In genomic region chr12:131872154-131873046, GRCh38 we compare ENCODE assay signal across 10 cellular contexts.
A peak's percentile ranks its signal among the peaks of the same experiment; 100 is the strongest.
DNase-seq lines count a peak whose midpoint lies in the region; ATAC-seq lines count a peak whose summit lies in the region.
"Had no signal": no experiment of that assay in that cellular context is flagged by ENCODE, and none has a peak within 500 bp of the region (broad histone marks: within the 10 kb centered on the region; RNA-seq: fewer than 3 reads in every experiment).

No MANE protein-coding gene starts in this region.

- no peak overlapping the region for H3K4me3 Mint-ChIP-seq in activated naive CD4-positive, alpha-beta T cell treated with anti-CD3 and anti-CD28 coated beads, Interleukin-2, amount 10 ng/mL, durations not matched to agents 7 days and 5 days
- H3K4me3 Mint-ChIP-seq: activated naive CD8-positive, alpha-beta T cell treated with anti-CD3 and anti-CD28 coated beads, Interleukin-2, amount 50 U/mL, for 24 hours; neural crest cell had no signal

- peaks cover 16% of the 10 kb centered on the region for H3K4me1 ChIP-seq in adipocyte (ENCODE audit: control insufficient read depth, insufficient read depth, low read length)

- H3K36me3 Mint-ChIP-seq in activated naive CD4-positive, alpha-beta T cell treated with anti-CD3 and anti-CD28 coated beads, Interleukin-2, amount 10 ng/mL, durations not matched to agents 7 days and 5 days: no peaks in the 10 kb centered on the region

- DNase-seq in AG20443 (ENCODE audit: low spot score): peak; percentile 90
- peak; percentile 83 for DNase-seq in HK-2 (ENCODE audit: unreplicated experiment)
- DNase-seq in adipocyte (ENCODE audit: low read depth): peak; percentile 79
- DNase-seq in iris pigment epithelial cell (ENCODE audit: low read depth): peak; percentile 68
- no peak for DNase-seq in NCI-H2227 (lab: John Stamatoyannopoulos, UW; ENCODE audit: unreplicated experiment)
- no peak for DNase-seq in activated naive CD4-positive, alpha-beta T cell treated with anti-CD3 and anti-CD28 coated beads, Interleukin-2, amount 10 ng/mL, durations not matched to agents 7 days and 5 days
- DNase-seq in NCI-H146 (lab: John Stamatoyannopoulos, UW): no peak
- DNase-seq: activated naive CD8-positive, alpha-beta T cell treated with anti-CD3 and anti-CD28 coated beads, Interleukin-2, amount 50 U/mL, for 24 hours had no signal

- no peak overlapping the region for H3K4me3 ChIP-seq in adipocyte (ENCODE audit: low read length)

- no peak overlapping the region for H3K27ac Mint-ChIP-seq in activated naive CD4-positive, alpha-beta T cell treated with anti-CD3 and anti-CD28 coated beads, Interleukin-2, amount 10 ng/mL, durations not matched to agents 7 days and 5 days
- H3K27ac Mint-ChIP-seq: activated naive CD8-positive, alpha-beta T cell treated with anti-CD3 and anti-CD28 coated beads, Interleukin-2, amount 50 U/mL, for 24 hours had no signal

- H3K9me3 Mint-ChIP-seq in activated naive CD4-positive, alpha-beta T cell treated with anti-CD3 and anti-CD28 coated beads, Interleukin-2, amount 10 ng/mL, durations not matched to agents 7 days and 5 days: peaks cover 7% of the 10 kb centered on the region
- H3K9me3 Mint-ChIP-seq: activated naive CD8-positive, alpha-beta T cell treated with anti-CD3 and anti-CD28 coated beads, Interleukin-2, amount 50 U/mL, for 24 hours had no signal

- H3K27me3 Mint-ChIP-seq in activated naive CD4-positive, alpha-beta T cell treated with anti-CD3 and anti-CD28 coated beads, Interleukin-2, amount 10 ng/mL, durations not matched to agents 7 days and 5 days: peaks cover 11% of the 10 kb centered on the region
- H3K27me3 Mint-ChIP-seq: activated naive CD8-positive, alpha-beta T cell treated with anti-CD3 and anti-CD28 coated beads, Interleukin-2, amount 50 U/mL, for 24 hours had no signal

- H3K9me3 ChIP-seq in adipocyte (ENCODE audit: control insufficient read depth, low read length): no peaks in the 10 kb centered on the region

- peaks cover 6% of the 10 kb centered on the region for H3K27me3 ChIP-seq in adipocyte (replicated peaks; ENCODE audit: control insufficient read depth, insufficient read depth, low read length)

- no peaks in the 10 kb centered on the region for H3K36me3 ChIP-seq in adipocyte (ENCODE audit: control insufficient read depth, insufficient read depth, low read length, severe bottlenecking)

- no peak for ATAC-seq in HG03108 (IDR thresholded peaks at IDR 0.05; ENCODE audit: unreplicated experiment)
- ATAC-seq: activated naive CD8-positive, alpha-beta T cell treated with anti-CD3 and anti-CD28 coated beads, Interleukin-2, amount 50 U/mL, for 24 hours had no signal

- no peaks in the 10 kb centered on the region for H3K4me1 Mint-ChIP-seq in activated naive CD4-positive, alpha-beta T cell treated with anti-CD3 and anti-CD28 coated beads, Interleukin-2, amount 10 ng/mL, durations not matched to agents 7 days and 5 days
- H3K4me1 Mint-ChIP-seq: activated naive CD8-positive, alpha-beta T cell treated with anti-CD3 and anti-CD28 coated beads, Interleukin-2, amount 50 U/mL, for 24 hours had no signal

- no peak overlapping the region for H3K9ac ChIP-seq in adipocyte (ENCODE audit: low read length)

- CTCF ChIA-PET in activated naive CD4-positive, alpha-beta T cell treated with anti-CD3 and anti-CD28 coated beads, Interleukin-2, amount 10 ng/mL, durations not matched to agents 7 days and 5 days (lab: Charles Lee): no interaction called here

Comparison
In these comparisons a context has a peak if more than half of its experiments do, and no peak if none do; other contexts are left out.
1. DNase-seq: peak in AG20443 (single experiment), HK-2 (single experiment), adipocyte (single experiment) and iris pigment epithelial cell (single experiment); none in NCI-H2227 (single experiment), activated naive CD4-positive, alpha-beta T cell treated with anti-CD3 and anti-CD28 coated beads, Interleukin-2, amount 10 ng/mL, durations not matched to agents 7 days and 5 days (single experiment) and NCI-H146 (single experiment).